Comparison of ENCODE assay signal across 20 cellular contexts in the genomic region with DNA sequence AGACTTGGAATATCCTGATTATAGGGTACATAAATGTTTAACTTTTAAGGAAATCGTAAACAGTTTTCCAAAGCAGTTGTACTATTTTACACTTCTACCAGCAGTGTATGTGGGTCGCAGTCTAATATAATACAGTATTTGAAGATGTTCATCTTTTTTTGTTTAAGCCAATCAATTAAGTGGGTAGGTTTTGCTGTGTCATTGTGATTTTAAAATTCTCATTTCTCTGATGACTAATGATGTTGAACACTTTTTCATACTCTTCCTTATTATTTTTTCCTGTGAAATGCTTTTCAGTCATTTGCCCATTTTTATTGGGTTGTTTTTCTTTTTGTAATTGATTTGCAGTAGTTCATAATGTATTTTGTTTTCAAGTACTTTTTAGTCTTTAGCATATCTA.
"Had no signal": no experiment of that assay in that cellular context is flagged by ENCODE, and none has a peak within 500 bp of the region (broad histone marks: within the 10 kb centered on the region; RNA-seq: fewer than 3 reads in every experiment).

No MANE protein-coding gene starts in this region.

- H3K27ac ChIP-seq: breast epithelium, dorsolateral prefrontal cortex, foreskin keratinocyte, sigmoid colon, tibial artery, uterus had no signal

- H3K27me3 Mint-ChIP-seq: activated CD4-positive, alpha-beta T cell treated with anti-CD3 and anti-CD28 coated beads, Interleukin-2, amount 10 ng/mL, durations not matched to agents 7 days and 5 days; stimulated activated memory B cell treated with anti-CD40 and anti-IgM and Interleukin-4, amounts not matched to agents 10 μg/mL and 1 μg/mL and 100 μg/mL, for 72 hours had no signal

- H3K4me1 Mint-ChIP-seq: activated CD4-positive, alpha-beta T cell treated with anti-CD3 and anti-CD28 coated beads, Interleukin-2, amount 10 ng/mL, durations not matched to agents 7 days and 5 days; immature natural killer cell; neural crest cell; stimulated activated memory B cell treated with anti-CD40 and anti-IgM and Interleukin-4, amounts not matched to agents 10 μg/mL and 1 μg/mL and 100 μg/mL, for 72 hours had no signal

- FAIRE-seq: endometrium had no signal

- H3K9me3 Mint-ChIP-seq: activated CD4-positive, alpha-beta T cell treated with anti-CD3 and anti-CD28 coated beads, Interleukin-2, amount 10 ng/mL, durations not matched to agents 7 days and 5 days; neural crest cell had no signal

- ATAC-seq: esophagus mucosa; foreskin keratinocyte; left colon; stimulated activated memory B cell treated with anti-CD40 and anti-IgM and Interleukin-4, amounts not matched to agents 10 μg/mL and 1 μg/mL and 100 μg/mL, for 72 hours had no signal

- H3K9me3 ChIP-seq: breast epithelium, sigmoid colon, tibial artery, uterus had no signal

- H3K27ac Mint-ChIP-seq: activated CD4-positive, alpha-beta T cell treated with anti-CD3 and anti-CD28 coated beads, Interleukin-2, amount 10 ng/mL, durations not matched to agents 7 days and 5 days; activated T-helper 1 cell treated with anti-CD3 and anti-CD28 coated beads, Interleukin-12 subunit alpha, Interleukin-12 subunit beta, Interleukin-2, Interleukin-4 antibody, amounts not matched to agents 30 ng/mL and 10 ng/mL and 1 ng/mL, durations not matched to agents 14 hours and 24 hours and 36 hours; immature natural killer cell; stimulated activated memory B cell treated with anti-CD40 and anti-IgM and Interleukin-4, amounts not matched to agents 10 μg/mL and 1 μg/mL and 100 μg/mL, for 72 hours had no signal

- H3K4me1 ChIP-seq: breast epithelium, sigmoid colon, tibial artery, uterus had no signal

- H3K4me3 ChIP-seq: breast epithelium, dorsolateral prefrontal cortex, lung, sigmoid colon, tibial artery, uterus had no signal

- H3K36me3 Mint-ChIP-seq: immature natural killer cell; stimulated activated memory B cell treated with anti-CD40 and anti-IgM and Interleukin-4, amounts not matched to agents 10 μg/mL and 1 μg/mL and 100 μg/mL, for 72 hours had no signal

- H3K4me3 Mint-ChIP-seq: activated CD4-positive, alpha-beta T cell treated with anti-CD3 and anti-CD28 coated beads, Interleukin-2, amount 10 ng/mL, durations not matched to agents 7 days and 5 days; activated T-helper 1 cell treated with anti-CD3 and anti-CD28 coated beads, Interleukin-12 subunit alpha, Interleukin-12 subunit beta, Interleukin-2, Interleukin-4 antibody, amounts not matched to agents 30 ng/mL and 10 ng/mL and 1 ng/mL, durations not matched to agents 14 hours and 24 hours and 36 hours; immature natural killer cell; neural crest cell; stimulated activated memory B cell treated with anti-CD40 and anti-IgM and Interleukin-4, amounts not matched to agents 10 μg/mL and 1 μg/mL and 100 μg/mL, for 72 hours had no signal

- DNase-seq: activated CD4-positive, alpha-beta T cell treated with anti-CD3 and anti-CD28 coated beads, Interleukin-2, amount 10 ng/mL, durations not matched to agents 7 days and 5 days; activated CD8-positive, alpha-beta memory T cell treated with anti-CD3 and anti-CD28 coated beads for 24 hours; activated naive CD4-positive, alpha-beta T cell; aorta; dorsolateral prefrontal cortex; foreskin keratinocyte; head of caudate nucleus; immature natural killer cell; left colon; midbrain; sigmoid colon; tibial artery; uterus had no signal

- H3K27me3 ChIP-seq: breast epithelium, foreskin keratinocyte, sigmoid colon, tibial artery, uterus had no signal

- H3K36me3 ChIP-seq: breast epithelium, sigmoid colon, tibial artery, uterus had no signal
